8 cellular contexts compared by ENCODE assay signal in the genomic region with DNA sequence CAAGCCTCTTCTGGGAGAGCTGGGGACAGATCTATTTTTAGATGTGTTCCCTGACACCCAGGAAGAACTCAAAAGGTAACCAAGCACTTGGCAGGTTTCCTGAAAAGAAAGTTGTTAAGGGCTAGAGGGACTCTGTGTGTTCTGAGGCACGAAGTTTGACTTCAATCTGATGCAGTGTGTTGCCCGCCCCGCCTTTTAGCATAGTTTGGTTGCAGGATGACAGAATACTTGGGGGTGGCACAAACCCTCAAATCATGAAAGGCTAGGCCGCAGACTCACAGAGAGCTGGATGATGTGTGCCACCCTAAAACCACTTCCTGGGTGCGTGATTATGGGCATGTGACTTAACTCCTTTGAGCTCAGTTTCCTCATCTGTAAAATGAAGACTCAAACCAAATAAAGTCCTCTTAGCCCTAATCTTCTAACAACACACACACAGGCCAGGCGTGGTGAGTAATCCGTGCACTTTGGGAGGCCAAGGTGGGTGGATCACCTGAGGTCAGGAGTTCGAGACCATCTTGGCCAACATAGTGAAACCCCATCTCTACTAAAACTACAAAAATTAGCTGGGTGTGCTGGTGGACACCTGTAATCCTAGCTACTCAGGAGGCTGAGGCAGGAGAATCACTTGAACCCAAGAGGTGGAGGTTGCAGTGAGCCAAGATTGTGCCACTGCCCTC. TPM values are rescaled to one million over a fixed set of nuclear protein-coding genes. Genes with fewer than 3 reads are reported as not detected.
DNase-seq lines count a peak whose midpoint lies in the region; ATAC-seq and TF ChIP-seq lines count a peak whose summit lies in the region.
"Had no signal": no experiment of that assay in that cellular context is flagged by ENCODE, and none has a peak within 500 bp of the region (broad histone marks: within the 10 kb centered on the region; RNA-seq: fewer than 3 reads in every experiment).

No MANE protein-coding gene starts in this region.

- H3K4me3 ChIP-seq in skeletal muscle tissue (ENCODE audit: low read length in 3 of 3) (peak overlapping the region in 1 of 3 donors; percentile 17), upper lobe of left lung (no peak overlapping the region)

- H3K9ac ChIP-seq in skeletal muscle tissue (ENCODE audit: low read depth in 1 of 3, low read length in 3 of 3), result peak overlapping the region; percentile 4 to 47 (median 4)
- H3K9ac ChIP-seq: KMS-11 had no signal

- H3K27ac ChIP-seq in skeletal muscle tissue (ENCODE audit: low read depth, low read length), result peak overlapping the region; percentile 16
- peak overlapping the region in 1 of 4 donors; percentile 38 for H3K27ac ChIP-seq in upper lobe of left lung
- H3K27ac ChIP-seq: KMS-11 had no signal

- H3K4me3 Mint-ChIP-seq in activated naive CD8-positive, alpha-beta T cell, result peak overlapping the region; percentile 73

- no peaks in the 10 kb centered on the region for H3K36me3 Mint-ChIP-seq in activated naive CD8-positive, alpha-beta T cell

- 60 to 77% methylated on average over 8 of the region's 8 CpGs for WGBS in upper lobe of left lung, 2 donors

- no peaks in the 10 kb centered on the region for H3K9me3 Mint-ChIP-seq in activated naive CD8-positive, alpha-beta T cell (ENCODE audit: low read depth)

- TF ChIP-seq POLR2A in upper lobe of left lung (IDR thresholded peaks at IDR 0.05), result no peak

- ATAC-seq in activated CD4-positive, CD25-positive, alpha-beta regulatory T cell treated with anti-CD3 and anti-CD28 coated beads, Interleukin-2, amount 50 U/mL, for 24 hours, result peak; percentile 96 to 98
- ATAC-seq in upper lobe of left lung (ENCODE audit: low FRiP score in 2 of 2) (peak; percentile 45 to 78), GM18520 (IDR thresholded peaks at IDR 0.05; ENCODE audit: unreplicated experiment) (no peak)

- H3K4me1 ChIP-seq in skeletal muscle tissue (ENCODE audit: control insufficient read depth in 3 of 3, insufficient read depth in 3 of 3, low read length in 3 of 3), result peaks cover 11 to 13% (median 12%) of the 10 kb centered on the region in 3 donors
- H3K4me1 ChIP-seq in upper lobe of left lung, result peaks cover 0 to 11% (median 8%) of the 10 kb centered on the region in 4 donors

- H3K27me3 Mint-ChIP-seq in activated naive CD8-positive, alpha-beta T cell, result no peaks in the 10 kb centered on the region

- no peaks in the 10 kb centered on the region for H3K36me3 ChIP-seq in skeletal muscle tissue (ENCODE audit: control insufficient read depth in 3 of 3, insufficient read depth in 3 of 3, low read length in 3 of 3)
- no peaks in the 10 kb centered on the region for H3K36me3 ChIP-seq in upper lobe of left lung

- peaks cover 74% of the 10 kb centered on the region for H3K4me1 Mint-ChIP-seq in activated naive CD8-positive, alpha-beta T cell (ENCODE audit: low read depth)

- H3K27ac Mint-ChIP-seq in activated naive CD8-positive, alpha-beta T cell, result peak overlapping the region; percentile 97

- H3K9me3 ChIP-seq in skeletal muscle tissue (ENCODE audit: control insufficient read depth in 3 of 3, low read length in 3 of 3) (no peaks in the 10 kb centered on the region), upper lobe of left lung (no peaks in the 10 kb centered on the region)

- TF ChIP-seq CTCF in upper lobe of left lung (IDR thresholded peaks at IDR 0.05), result no peak

- peak in 1 of 4 donors; percentile 3 for TF ChIP-seq EP300 in upper lobe of left lung (IDR thresholded peaks at IDR 0.05)

- H3K27me3 ChIP-seq in skeletal muscle tissue (ENCODE audit: control insufficient read depth in 3 of 3, insufficient read depth in 3 of 3, low read length in 3 of 3) (no peaks in the 10 kb centered on the region), upper lobe of left lung (no peaks in the 10 kb centered on the region)

- DNase-seq in upper lobe of left lung, result peak in 1 of 2 donors; percentile 67
- no peak for DNase-seq in NCI-H82 (lab: John Stamatoyannopoulos, UW)
- no peak for DNase-seq in NCI-H1105 (lab: John Stamatoyannopoulos, UW)

RNA-seq across cellular contexts. Expression of a gene that starts 12.8 kb away (rescaled TPM):
- total RNA-seq in skeletal muscle tissue, result 43.3 TPM
- 100 to 1,000 TPM in 3 of 6 donors, 10 to 100 TPM in 3; 66.9 to 212 (median 108) TPM for total RNA-seq in upper lobe of left lung
